ENCODE assay signal across 9 cellular contexts in the genomic region with DNA sequence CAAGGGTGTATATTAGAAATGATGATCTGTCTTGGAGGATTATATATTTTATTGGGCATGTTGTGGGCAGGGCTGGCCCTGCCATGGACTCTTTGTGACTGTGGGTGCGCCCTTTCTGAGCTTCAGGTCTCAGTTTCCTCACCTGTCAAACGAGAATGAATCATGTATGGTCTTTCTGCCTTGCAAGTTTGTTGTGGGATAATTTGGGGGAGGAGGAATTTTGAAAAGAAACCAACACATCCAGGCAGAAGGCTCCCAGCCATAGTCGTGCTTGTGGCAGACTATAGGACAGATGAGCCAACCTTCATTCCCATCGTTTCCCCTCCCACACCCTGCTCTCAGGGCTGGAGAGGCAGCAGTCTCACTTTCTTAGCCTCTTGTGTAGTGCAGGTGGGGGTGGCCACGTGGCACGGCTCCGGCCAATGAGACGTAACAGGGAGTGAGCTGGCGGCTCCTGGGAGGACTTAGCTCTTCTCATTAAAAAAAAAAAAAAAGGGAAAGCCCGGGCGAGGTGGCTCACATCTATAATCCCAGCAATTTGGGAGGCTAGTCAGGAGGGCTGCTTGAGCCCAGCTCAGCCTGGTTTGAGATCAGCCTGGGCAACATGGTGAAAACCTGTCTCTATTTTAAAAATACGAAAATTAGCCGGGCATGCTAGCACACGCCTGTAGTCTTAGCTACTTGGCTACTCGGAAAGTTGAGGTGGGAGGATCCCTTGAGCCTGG.
DNase-seq lines count a peak whose midpoint lies in the region; ATAC-seq and TF ChIP-seq lines count a peak whose summit lies in the region.
"Had no signal": no experiment of that assay in that cellular context is flagged by ENCODE, and none has a peak within 500 bp of the region (broad histone marks: within the 10 kb centered on the region; RNA-seq: fewer than 3 reads in every experiment).

No MANE protein-coding gene starts in this region.

- intact Hi-C loops in MCF 10A (cut with micrococcal nuclease) = loop anchor here (5.0 to 10.0 kb wide), 2 partner anchors 65 to 122 kb away; no protein-coding TSS in a partner anchor

- H3K27me3 Mint-ChIP-seq in MCF 10A (ENCODE audit: insufficient read depth, unreplicated experiment) = no peaks in the 10 kb centered on the region

- peak overlapping the region; percentile 38 for H3K4me3 Mint-ChIP-seq in MCF 10A (ENCODE audit: unreplicated experiment)
- H3K4me3 Mint-ChIP-seq: T-helper 1 cell treated with Interleukin-12 subunit alpha and Interleukin-12 subunit beta and Interleukin-4 antibody, amounts not matched to agents 30 μg/mL and 1 μg/mL, for 36 hours had no signal

- peaks cover 6% of the 10 kb centered on the region for H3K36me3 Mint-ChIP-seq in MCF 10A (ENCODE audit: insufficient read depth, unreplicated experiment)

- H3K27ac Mint-ChIP-seq in MCF 10A (ENCODE audit: low read depth, unreplicated experiment) = peak overlapping the region; percentile 88
- H3K27ac Mint-ChIP-seq: T-helper 1 cell treated with Interleukin-12 subunit alpha and Interleukin-12 subunit beta and Interleukin-4 antibody, amounts not matched to agents 30 μg/mL and 1 μg/mL, for 36 hours had no signal

- POLR2A ChIA-PET in MCF 10A (lab: Yijun Ruan, JAX) = interaction anchor here (0.6 to 1.4 kb wide), 8 partner anchors 8 to 124 kb away, joined by 3 to 9 read pairs (median 4); no protein-coding TSS in a partner anchor
- POLR2A ChIA-PET in GM10248 (lab: Yijun Ruan, JAX) = interaction anchor here (0.6 to 1.4 kb wide), 4 partner anchors 62 to 383 kb away, joined by 3 to 6 read pairs (median 4); a partner anchor contains a TSS

- no peak overlapping the region for H3K4me3 ChIP-seq in GM12865 (ENCODE audit: low read depth, low read length)

- ATAC-seq in HG02571 (IDR thresholded peaks at IDR 0.05; ENCODE audit: unreplicated experiment) = no peak

- TF ChIP-seq CTCF in GM12865 (IDR thresholded peaks at IDR 0.05; ENCODE audit: insufficient read depth, low read depth, low read length, missing control alignments) = no peak
- no peak for TF ChIP-seq CTCF in MCF 10A (IDR thresholded peaks at IDR 0.05; ENCODE audit: unreplicated experiment)
- no peak for TF ChIP-seq CTCF in GM10248 (IDR thresholded peaks at IDR 0.05; ENCODE audit: control extremely low read depth, extremely low read depth, low read depth, missing control alignments)

- peaks cover 35% of the 10 kb centered on the region for H3K4me1 Mint-ChIP-seq in MCF 10A (ENCODE audit: insufficient read depth, unreplicated experiment)

- no TSS peak for BruUV-seq in MCF 10A (replicated peaks; lab: Mats Ljungman, UMichigan)

- peak; percentile 50 for DNase-seq in GM12865 (ENCODE audit: low read depth)
- DNase-seq in NCI-H2107 treated with DMSO at 0.1 percent for 48 hours (lab: John Stamatoyannopoulos, UW; ENCODE audit: unreplicated experiment) = peak; percentile 76
- peak; percentile 90 for DNase-seq in MCF 10A (ENCODE audit: unreplicated experiment)
- peak; percentile 45 for DNase-seq in occipital lobe (lab: John Stamatoyannopoulos, UW)
- DNase-seq in GM10248 (ENCODE audit: extremely low spot score) = no peak
- no peak for DNase-seq in activated CD4-positive, CD25-positive, alpha-beta regulatory T cell treated with anti-CD3 and anti-CD28 coated beads, Interleukin-2, amount 50 U/mL, for 72 hours
- DNase-seq in GM19238 (ENCODE audit: insufficient read length, low spot score) = no peak

- CTCF ChIA-PET in MCF 10A (lab: Yijun Ruan, JAX) (interaction anchor here (0.8 to 1.6 kb wide), 11 partner anchors 19 to 611 kb away, joined by 3 to 5 read pairs (median 4); a partner anchor contains a TSS), GM10248 (lab: Yijun Ruan, JAX) (interaction anchor here (1.0 to 3.5 kb wide), 5 partner anchors 8 to 141 kb away, joined by 3 to 24 read pairs (median 3); a partner anchor contains a TSS)

- H3K9me3 Mint-ChIP-seq in MCF 10A (ENCODE audit: unreplicated experiment) = no peaks in the 10 kb centered on the region
- H3K9me3 Mint-ChIP-seq: T-helper 1 cell treated with Interleukin-12 subunit alpha and Interleukin-12 subunit beta and Interleukin-4 antibody, amounts not matched to agents 30 μg/mL and 1 μg/mL, for 36 hours had no signal

Comparison
In these comparisons a context has a peak if more than half of its experiments do, and no peak if none do; other contexts are left out.
1. DNase-seq: peak in GM12865 (single experiment), NCI-H2107 treated with DMSO at 0.1 percent for 48 hours (single experiment), MCF 10A (single experiment) and occipital lobe (single experiment); none in GM10248 (single experiment), activated CD4-positive, CD25-positive, alpha-beta regulatory T cell treated with anti-CD3 and anti-CD28 coated beads, Interleukin-2, amount 50 U/mL, for 72 hours (single experiment) and GM19238 (single experiment).